ENCODE assay signal across 11 cellular contexts in the genomic region with DNA sequence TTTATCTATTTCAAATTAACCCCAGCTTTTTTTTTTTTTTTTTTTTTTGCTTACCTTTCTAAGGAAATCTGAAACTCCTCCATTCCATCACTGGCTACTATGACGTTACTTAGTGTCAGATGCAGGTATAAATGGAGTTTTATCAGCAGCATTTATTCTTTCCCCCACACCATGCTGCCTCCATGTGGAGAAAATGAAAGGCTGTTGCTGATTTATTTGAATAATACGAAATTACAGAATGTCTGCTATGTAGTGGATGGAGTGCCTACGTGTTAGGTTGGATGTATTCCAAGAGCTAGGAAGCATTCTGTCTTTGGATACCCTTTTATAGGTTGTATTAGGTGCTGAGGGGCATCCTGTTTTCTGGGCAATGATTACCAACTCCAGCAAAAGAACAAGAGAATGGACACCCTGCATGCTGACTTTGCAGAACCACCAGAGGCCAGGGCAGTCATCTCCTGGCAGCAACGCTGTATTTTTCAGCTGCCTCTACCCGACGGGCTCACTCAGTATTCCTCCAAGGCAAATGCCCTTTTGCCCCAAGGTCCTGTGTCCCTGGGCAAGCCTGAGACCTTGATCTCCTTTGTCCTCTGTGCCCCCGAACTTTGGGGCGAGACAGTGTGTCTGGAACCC.
DNase-seq lines count a peak whose midpoint lies in the region; TF ChIP-seq lines count a peak whose summit lies in the region.
"Had no signal": no experiment of that assay in that cellular context is flagged by ENCODE, and none has a peak within 500 bp of the region (broad histone marks: within the 10 kb centered on the region; RNA-seq: fewer than 3 reads in every experiment).

No MANE protein-coding gene starts in this region.

- intact Hi-C loops in tibial artery (cut with DNase I; ENCODE audit: low total_unique reads): loop anchor here (5.0 kb wide), 1 partner anchor 461 kb away; no protein-coding TSS in a partner anchor

- no peak overlapping the region for H3K4me3 Mint-ChIP-seq in CD8-positive, alpha-beta memory T cell

- H3K27me3 ChIP-seq in tibial artery: no peaks in the 10 kb centered on the region
- H3K27me3 ChIP-seq in CD8-positive, alpha-beta memory T cell (ENCODE audit: insufficient read depth, low read length, poor library complexity, severe bottlenecking): no peaks in the 10 kb centered on the region
- H3K27me3 ChIP-seq: BLaER1 had no signal

- no peaks in the 10 kb centered on the region for H3K36me3 ChIP-seq in tibial artery
- H3K36me3 ChIP-seq in CD8-positive, alpha-beta memory T cell (ENCODE audit: insufficient read depth, low read length): no peaks in the 10 kb centered on the region
- H3K36me3 ChIP-seq: BLaER1 had no signal

- no peaks in the 10 kb centered on the region for H3K4me1 Mint-ChIP-seq in CD8-positive, alpha-beta memory T cell

- no peak overlapping the region for H3K27ac ChIP-seq in tibial artery
- H3K27ac ChIP-seq in CD8-positive, alpha-beta memory T cell (ENCODE audit: low read depth, low read length): no peak overlapping the region
- H3K27ac ChIP-seq: BLaER1 had no signal

- H3K27me3 Mint-ChIP-seq in CD8-positive, alpha-beta memory T cell: peaks cover 4 to 14% of the 10 kb centered on the region in 2 donors

- no peaks in the 10 kb centered on the region for H3K9me3 ChIP-seq in tibial artery
- H3K9me3 ChIP-seq in CD8-positive, alpha-beta memory T cell (ENCODE audit: low read length): no peaks in the 10 kb centered on the region
- H3K9me3 ChIP-seq: BLaER1 had no signal

- H3K4me1 ChIP-seq in tibial artery: no peaks in the 10 kb centered on the region
- H3K4me1 ChIP-seq in CD8-positive, alpha-beta memory T cell (ENCODE audit: insufficient read depth, low read length): no peaks in the 10 kb centered on the region
- H3K4me1 ChIP-seq: BLaER1 had no signal

- CTCF ChIA-PET in CD8-positive, alpha-beta memory T cell (lab: Charles Lee): interaction anchor here (1.0 kb wide), 1 partner anchor 10 kb away, joined by 3 read pairs; no protein-coding TSS in a partner anchor

- DNase-seq in NCI-H2081 (lab: John Stamatoyannopoulos, UW) (peak; percentile 51 to 70), NCI-H2081 treated with DMSO at 0.1 percent for 48 hours (lab: John Stamatoyannopoulos, UW) (no peak), RPMI7951 (ENCODE audit: low read depth) (peak; percentile 3), hepatic stellate cell (ENCODE audit: low spot score) (peak; percentile 2), tibial artery (no peak), NCI-H345 treated with DMSO at 0.1 percent for 48 hours (lab: John Stamatoyannopoulos, UW; ENCODE audit: unreplicated experiment) (no peak), NCI-H2196 treated with DMSO at 0.1 percent for 48 hours (lab: John Stamatoyannopoulos, UW; ENCODE audit: unreplicated experiment) (no peak)
- DNase-seq in CD8-positive, alpha-beta memory T cell: no peak
- DNase-seq: glutamatergic neuron, SHP77 had no signal

- H3K36me3 Mint-ChIP-seq in CD8-positive, alpha-beta memory T cell: no peaks in the 10 kb centered on the region

- H3K4me3 ChIP-seq in tibial artery: no peak overlapping the region
- no peak overlapping the region for H3K4me3 ChIP-seq in CD8-positive, alpha-beta memory T cell (ENCODE audit: low read length)
- H3K4me3 ChIP-seq: BLaER1 had no signal

- TF ChIP-seq CTCF in tibial artery (IDR thresholded peaks at IDR 0.05): peak; percentile 28 to 33

- POLR2A ChIA-PET in CD8-positive, alpha-beta memory T cell (lab: Charles Lee): no interaction called here

- H3K27ac Mint-ChIP-seq in CD8-positive, alpha-beta memory T cell: no peak overlapping the region

- peaks cover 0 to 2% (median 0%) of the 10 kb centered on the region in 5 donors for H3K9me3 Mint-ChIP-seq in CD8-positive, alpha-beta memory T cell

Comparison
In these comparisons a context has a peak if more than half of its experiments do, and no peak if none do; other contexts are left out.
1. DNase-seq: peak in NCI-H2081 (2 of 2), RPMI7951 (single experiment) and hepatic stellate cell (single experiment); none in NCI-H2081 treated with DMSO at 0.1 percent for 48 hours (single experiment), tibial artery (0 of 2), NCI-H345 treated with DMSO at 0.1 percent for 48 hours (single experiment), NCI-H2196 treated with DMSO at 0.1 percent for 48 hours (single experiment) and CD8-positive, alpha-beta memory T cell (0 of 5).